In the genomic region with DNA sequence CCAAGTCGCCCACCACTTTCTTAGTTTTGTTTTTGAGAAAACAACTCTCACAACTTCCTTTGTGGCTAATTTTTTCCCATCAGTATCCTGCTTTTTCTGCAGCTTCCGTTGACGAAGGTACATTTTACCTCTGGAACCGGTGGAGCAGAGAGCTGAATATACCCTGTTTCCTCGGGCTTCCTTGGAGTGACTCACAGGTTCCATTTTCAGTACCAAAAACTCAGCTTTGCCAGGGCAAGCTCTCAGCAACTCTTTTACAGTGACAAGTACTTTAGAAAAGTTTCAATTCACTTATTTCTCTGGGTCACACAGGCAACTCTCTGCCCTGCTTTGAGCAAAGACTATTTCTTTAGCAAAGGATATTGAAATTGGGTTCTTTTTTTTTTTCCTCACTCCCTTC, we compare ENCODE assay signal across 25 cellular contexts.
DNase-seq lines count a peak whose midpoint lies in the region; ATAC-seq, FAIRE-seq and TF ChIP-seq lines count a peak whose summit lies in the region.
"Had no signal": no experiment of that assay in that cellular context is flagged by ENCODE, and none has a peak within 500 bp of the region (broad histone marks: within the 10 kb centered on the region; RNA-seq: fewer than 3 reads in every experiment).

No MANE protein-coding gene starts in this region.

- intact Hi-C loops in activated B cell treated with CpG ODN at 0.5 μM for 24 hours (cut with micrococcal nuclease) = no loop called here
- intact Hi-C loops in activated CD4-positive, alpha-beta memory T cell treated with anti-CD3 and anti-CD28 coated beads for 36 hours (cut with micrococcal nuclease) = no loop called here
- intact Hi-C loops in transverse colon (cut with DNase I; ENCODE audit: low total_unique reads) = no loop called here

- H3K27ac Mint-ChIP-seq in activated B cell treated with CpG ODN at 0.5 μM for 24 hours = peak overlapping the region; percentile 62
- no peak overlapping the region for H3K27ac Mint-ChIP-seq in activated CD4-positive, alpha-beta memory T cell treated with anti-CD3 and anti-CD28 coated beads for 36 hours
- H3K27ac Mint-ChIP-seq: activated T-helper 2 cell treated with anti-CD3 and anti-CD28 coated beads, Interferon-gamma antibody, Interleukin-2, Interleukin-4, amounts not matched to agents 10 μg/mL and 5 μg/mL and 100 μg/mL, durations not matched to agents 14 hours and 24 hours and 36 hours; natural killer cell; stimulated activated effector memory CD8-positive, alpha-beta T cell treated with anti-CD3 and anti-CD28 coated beads, Interleukin-12 subunit alpha, Interleukin-12 subunit beta, amount 100 ng/mL, for 72 hours had no signal

- no peaks in the 10 kb centered on the region for H3K4me1 ChIP-seq in transverse colon

- POLR2A ChIA-PET in activated B cell treated with CpG ODN at 0.5 μM for 24 hours (lab: Charles Lee) = no interaction called here
- POLR2A ChIA-PET in activated CD4-positive, alpha-beta memory T cell treated with anti-CD3 and anti-CD28 coated beads for 36 hours (lab: Charles Lee) = no interaction called here

- CTCF ChIA-PET in activated B cell treated with CpG ODN at 0.5 μM for 24 hours (lab: Charles Lee) = no interaction called here
- CTCF ChIA-PET in activated CD4-positive, alpha-beta memory T cell treated with anti-CD3 and anti-CD28 coated beads for 36 hours (lab: Charles Lee) = no interaction called here

- H3K36me3 ChIP-seq in transverse colon = no peaks in the 10 kb centered on the region
- H3K36me3 ChIP-seq: thoracic aorta had no signal

- peaks cover 57% of the 10 kb centered on the region for H3K4me1 Mint-ChIP-seq in activated B cell treated with CpG ODN at 0.5 μM for 24 hours
- peaks cover 2% of the 10 kb centered on the region for H3K4me1 Mint-ChIP-seq in activated CD4-positive, alpha-beta memory T cell treated with anti-CD3 and anti-CD28 coated beads for 36 hours (ENCODE audit: low read depth)
- H3K4me1 Mint-ChIP-seq: stimulated activated effector memory CD8-positive, alpha-beta T cell treated with anti-CD3 and anti-CD28 coated beads, Interleukin-12 subunit alpha, Interleukin-12 subunit beta, amount 100 ng/mL, for 72 hours had no signal

- H3K27ac ChIP-seq in transverse colon = no peak overlapping the region
- H3K27ac ChIP-seq: thoracic aorta had no signal

- H3K4me3 Mint-ChIP-seq in activated B cell treated with CpG ODN at 0.5 μM for 24 hours = no peak overlapping the region
- no peak overlapping the region for H3K4me3 Mint-ChIP-seq in activated CD4-positive, alpha-beta memory T cell treated with anti-CD3 and anti-CD28 coated beads for 36 hours
- H3K4me3 Mint-ChIP-seq: central memory CD8-positive, alpha-beta T cell; IgD-negative memory B cell; natural killer cell; stimulated activated effector memory CD8-positive, alpha-beta T cell treated with anti-CD3 and anti-CD28 coated beads, Interleukin-12 subunit alpha, Interleukin-12 subunit beta, amount 100 ng/mL, for 72 hours had no signal

- no peaks in the 10 kb centered on the region for H3K27me3 Mint-ChIP-seq in activated B cell treated with CpG ODN at 0.5 μM for 24 hours
- H3K27me3 Mint-ChIP-seq in activated CD4-positive, alpha-beta memory T cell treated with anti-CD3 and anti-CD28 coated beads for 36 hours = no peaks in the 10 kb centered on the region
- H3K27me3 Mint-ChIP-seq: central memory CD8-positive, alpha-beta T cell; IgD-negative memory B cell had no signal

- H3K27me3 ChIP-seq in transverse colon = no peaks in the 10 kb centered on the region

- FAIRE-seq in GM12891 (lab: Jason Lieb, UNC) = no peak
- FAIRE-seq: small intestine had no signal

- H3K9me3 Mint-ChIP-seq in activated B cell treated with CpG ODN at 0.5 μM for 24 hours = peaks cover 5% of the 10 kb centered on the region
- peaks cover 6% of the 10 kb centered on the region for H3K9me3 Mint-ChIP-seq in activated CD4-positive, alpha-beta memory T cell treated with anti-CD3 and anti-CD28 coated beads for 36 hours
- H3K9me3 Mint-ChIP-seq: activated T-helper 2 cell treated with anti-CD3 and anti-CD28 coated beads, Interferon-gamma antibody, Interleukin-2, Interleukin-4, amounts not matched to agents 10 μg/mL and 5 μg/mL and 100 μg/mL, durations not matched to agents 14 hours and 24 hours and 36 hours had no signal

- peaks cover 68% of the 10 kb centered on the region for H3K36me3 Mint-ChIP-seq in activated B cell treated with CpG ODN at 0.5 μM for 24 hours (ENCODE audit: low read depth)
- H3K36me3 Mint-ChIP-seq in activated CD4-positive, alpha-beta memory T cell treated with anti-CD3 and anti-CD28 coated beads for 36 hours = peaks cover 12% of the 10 kb centered on the region
- H3K36me3 Mint-ChIP-seq: natural killer cell; stimulated activated effector memory CD8-positive, alpha-beta T cell treated with anti-CD3 and anti-CD28 coated beads, Interleukin-12 subunit alpha, Interleukin-12 subunit beta, amount 100 ng/mL, for 72 hours had no signal

- in situ Hi-C loops in transverse colon (cut with MboI; ENCODE audit: low pct_ligation_motif_present in 1 of 4, low pct_unique_long_range_greater_than_20kb in 1 of 4, low sequenced_read_pairs in 3 of 4) = no loop called here

- TF ChIP-seq POLR2A in GM12891 (IDR thresholded peaks at IDR 0.05; ENCODE audit: low read depth, low read length) (no peak), transverse colon (IDR thresholded peaks at IDR 0.05) (no peak)

- no peak for ATAC-seq in activated B cell treated with CpG ODN at 0.5 μM for 24 hours (ENCODE audit: low read depth)
- ATAC-seq: activated naive CD4-positive, alpha-beta T cell treated with anti-CD3 and anti-CD28 coated beads, Interleukin-2, amount 50 U/mL, for 72 hours; natural killer cell; stimulated activated effector memory CD8-positive, alpha-beta T cell treated with anti-CD3 and anti-CD28 coated beads, Interleukin-12 subunit alpha, Interleukin-12 subunit beta, amount 100 ng/mL, for 72 hours had no signal

- DNase-seq in GM12891 (ENCODE audit: insufficient read length, low spot score) = no peak
- DNase-seq in activated B cell treated with CpG ODN at 0.5 μM for 24 hours = no peak
- DNase-seq in fibroblast of peridontal ligament (ENCODE audit: extremely low read depth) = peak; percentile 25
- peak; percentile 22 for DNase-seq in stromal cell of bone marrow (ENCODE audit: low read depth)
- DNase-seq in activated CD4-positive, alpha-beta memory T cell treated with anti-CD3 and anti-CD28 coated beads for 36 hours = no peak
- DNase-seq in CD1c-positive myeloid dendritic cell (ENCODE audit: extremely low spot score) = no peak
- DNase-seq in transverse colon = no peak
- DNase-seq: activated CD4-positive, alpha-beta T cell treated with anti-CD3 and anti-CD28 coated beads, Interleukin-2, amount 50 U/mL, for 1 hour; aorta; DMS79; H7; midbrain; natural killer cell; NCI-H1417; NCI-H2081 treated with DMSO at 0.1 percent for 48 hours; NCI-H774; small intestine; stimulated activated CD4-positive, alpha-beta T cell treated with anti-CD3 and anti-CD28 coated beads, Interleukin-2, amount 100 ng/mL, for 24 hours; T-helper 9 cell had no signal

- no peak overlapping the region for H3K4me3 ChIP-seq in transverse colon
- H3K4me3 ChIP-seq: thoracic aorta had no signal

- WGBS in transverse colon (ENCODE audit: low coverage in 1 of 2), 2 donors = 84 to 86% methylated on average over 5 of the region's 5 CpGs

- TF ChIP-seq CTCF in activated B cell treated with CpG ODN at 0.5 μM for 24 hours (IDR thresholded peaks at IDR 0.05) (no peak), transverse colon (IDR thresholded peaks at IDR 0.05) (no peak)

- TF ChIP-seq EP300 in transverse colon (IDR thresholded peaks at IDR 0.05; ENCODE audit: low read depth) = no peak

- no peaks in the 10 kb centered on the region for H3K9me3 ChIP-seq in transverse colon
- H3K9me3 ChIP-seq: thoracic aorta had no signal

TF ChIP-seq in GM12891, 5 proteins besides CTCF, POLR2A, EP300 and RAD21:
- peak; percentile 21; the same call in 1 of the 2 replicates for TF ChIP-seq SPI1 (IDR thresholded peaks at IDR 0.05; ENCODE audit: low read depth, low read length)
- TF ChIP-seq PAX5 (IDR thresholded peaks at IDR 0.05; ENCODE audit: insufficient read depth, low read length, severe bottlenecking) = no peak
TF ChIP-seq in GM12891: peak in this region for 1.

Comparison
In these comparisons a context has a peak if more than half of its experiments do, and no peak if none do; other contexts are left out.
1. DNase-seq: peak in fibroblast of peridontal ligament (single experiment) and stromal cell of bone marrow (single experiment); none in GM12891 (single experiment), activated B cell treated with CpG ODN at 0.5 μM for 24 hours (single experiment), activated CD4-positive, alpha-beta memory T cell treated with anti-CD3 and anti-CD28 coated beads for 36 hours (single experiment), CD1c-positive myeloid dendritic cell (single experiment) and transverse colon (single experiment).